1 cellular context compared by ENCODE assay signal in the genomic region with DNA sequence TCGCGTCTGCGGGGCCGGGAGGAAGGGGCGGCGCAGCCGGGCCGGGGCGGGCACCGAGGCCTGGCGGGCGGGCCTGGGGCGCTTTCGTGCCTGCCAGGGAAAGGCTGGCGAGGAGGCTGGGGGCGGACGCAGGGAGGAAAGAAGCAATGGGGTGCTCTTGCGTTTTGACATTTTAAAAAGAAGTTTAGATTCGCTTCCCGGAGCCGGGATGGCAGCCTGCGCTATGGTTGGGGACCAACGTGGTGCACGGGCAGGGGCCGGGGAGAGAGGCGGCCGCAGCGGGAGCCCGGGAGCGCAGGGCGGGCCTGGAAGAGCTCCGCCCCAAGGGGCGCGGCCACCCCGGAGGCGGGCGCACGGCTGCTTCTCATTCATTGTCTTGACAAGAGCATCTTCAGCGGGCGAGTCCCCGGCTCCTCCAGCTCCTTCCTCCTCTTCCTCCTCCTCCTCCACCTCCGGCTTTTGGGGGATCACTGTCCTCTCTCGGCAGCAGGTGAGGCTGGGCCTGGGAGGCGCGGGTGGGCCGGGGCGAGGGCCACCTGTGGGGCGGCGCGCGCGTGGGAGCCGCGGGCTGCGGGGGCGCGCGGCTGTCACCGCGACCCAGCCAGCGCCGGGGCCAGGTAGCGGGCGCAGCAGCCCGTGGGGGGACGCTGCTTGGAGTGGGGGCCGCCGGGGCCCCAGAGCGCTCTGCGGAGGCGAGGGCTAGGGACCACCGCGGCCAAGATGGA.
TF ChIP-seq lines count a peak whose summit lies in the region.

A gene (plus strand): TSS at position 367 of the 725 bp plus-strand sequence. CDS start 1,608 bp downstream, outside the sequence.

TF ChIP-seq in HepG2, 621 proteins besides CTCF, POLR2A, EP300 and RAD21 (continued from another document and continues in another):
- TF ChIP-seq, protein P1, sequence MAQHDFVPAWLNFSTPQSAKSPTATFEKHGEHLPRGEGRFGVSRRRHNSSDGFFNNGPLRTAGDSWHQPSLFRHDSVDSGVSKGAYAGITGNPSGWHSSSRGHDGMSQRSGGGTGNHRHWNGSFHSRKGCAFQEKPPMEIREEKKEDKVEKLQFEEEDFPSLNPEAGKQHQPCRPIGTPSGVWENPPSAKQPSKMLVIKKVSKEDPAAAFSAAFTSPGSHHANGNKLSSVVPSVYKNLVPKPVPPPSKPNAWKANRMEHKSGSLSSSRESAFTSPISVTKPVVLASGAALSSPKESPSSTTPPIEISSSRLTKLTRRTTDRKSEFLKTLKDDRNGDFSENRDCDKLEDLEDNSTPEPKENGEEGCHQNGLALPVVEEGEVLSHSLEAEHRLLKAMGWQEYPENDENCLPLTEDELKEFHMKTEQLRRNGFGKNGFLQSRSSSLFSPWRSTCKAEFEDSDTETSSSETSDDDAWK (CRISPR knock-in tag; IDR thresholded peaks at IDR 0.05), result no peak
- peak; percentile 23; the same call in 1 of the 2 replicates for TF ChIP-seq ZSCAN21 (CRISPR knock-in tag; IDR thresholded peaks at IDR 0.05; ENCODE audit: borderline replicate concordance)
- TF ChIP-seq ZNF253 (CRISPR knock-in tag; IDR thresholded peaks at IDR 0.05; ENCODE audit: borderline replicate concordance), result no peak
- 0 out of 2 replicates have a peak, but pooled peaks have one; percentile 27 for TF ChIP-seq ZNF678 (CRISPR knock-in tag; IDR thresholded peaks at IDR 0.05)
- TF ChIP-seq TAF15 (IDR thresholded peaks at IDR 0.05; ENCODE audit: low read depth, low read length, poor library complexity, severe bottlenecking), result peak; percentile 66
- TF ChIP-seq, protein P2, sequence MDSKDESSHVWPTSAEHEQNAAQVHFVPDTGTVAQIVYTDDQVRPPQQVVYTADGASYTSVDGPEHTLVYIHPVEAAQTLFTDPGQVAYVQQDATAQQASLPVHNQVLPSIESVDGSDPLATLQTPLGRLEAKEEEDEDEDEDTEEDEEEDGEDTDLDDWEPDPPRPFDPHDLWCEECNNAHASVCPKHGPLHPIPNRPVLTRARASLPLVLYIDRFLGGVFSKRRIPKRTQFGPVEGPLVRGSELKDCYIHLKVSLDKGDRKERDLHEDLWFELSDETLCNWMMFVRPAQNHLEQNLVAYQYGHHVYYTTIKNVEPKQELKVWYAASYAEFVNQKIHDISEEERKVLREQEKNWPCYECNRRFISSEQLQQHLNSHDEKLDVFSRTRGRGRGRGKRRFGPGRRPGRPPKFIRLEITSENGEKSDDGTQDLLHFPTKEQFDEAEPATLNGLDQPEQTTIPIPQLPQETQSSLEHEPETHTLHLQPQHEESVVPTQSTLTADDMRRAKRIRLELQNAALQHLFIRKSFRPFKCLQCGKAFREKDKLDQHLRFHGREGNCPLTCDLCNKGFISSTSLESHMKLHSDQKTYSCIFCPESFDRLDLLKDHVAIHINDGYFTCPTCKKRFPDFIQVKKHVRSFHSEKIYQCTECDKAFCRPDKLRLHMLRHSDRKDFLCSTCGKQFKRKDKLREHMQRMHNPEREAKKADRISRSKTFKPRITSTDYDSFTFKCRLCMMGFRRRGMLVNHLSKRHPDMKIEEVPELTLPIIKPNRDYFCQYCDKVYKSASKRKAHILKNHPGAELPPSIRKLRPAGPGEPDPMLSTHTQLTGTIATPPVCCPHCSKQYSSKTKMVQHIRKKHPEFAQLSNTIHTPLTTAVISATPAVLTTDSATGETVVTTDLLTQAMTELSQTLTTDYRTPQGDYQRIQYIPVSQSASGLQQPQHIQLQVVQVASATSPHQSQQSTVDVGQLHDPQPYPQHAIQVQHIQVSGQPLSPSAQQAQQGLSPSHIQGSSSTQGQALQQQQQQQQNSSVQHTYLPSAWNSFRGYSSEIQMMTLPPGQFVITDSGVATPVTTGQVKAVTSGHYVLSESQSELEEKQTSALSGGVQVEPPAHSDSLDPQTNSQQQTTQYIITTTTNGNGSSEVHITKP (CRISPR knock-in tag; IDR thresholded peaks at IDR 0.05; ENCODE audit: low read depth), result no peak
- TF ChIP-seq, protein P3, sequence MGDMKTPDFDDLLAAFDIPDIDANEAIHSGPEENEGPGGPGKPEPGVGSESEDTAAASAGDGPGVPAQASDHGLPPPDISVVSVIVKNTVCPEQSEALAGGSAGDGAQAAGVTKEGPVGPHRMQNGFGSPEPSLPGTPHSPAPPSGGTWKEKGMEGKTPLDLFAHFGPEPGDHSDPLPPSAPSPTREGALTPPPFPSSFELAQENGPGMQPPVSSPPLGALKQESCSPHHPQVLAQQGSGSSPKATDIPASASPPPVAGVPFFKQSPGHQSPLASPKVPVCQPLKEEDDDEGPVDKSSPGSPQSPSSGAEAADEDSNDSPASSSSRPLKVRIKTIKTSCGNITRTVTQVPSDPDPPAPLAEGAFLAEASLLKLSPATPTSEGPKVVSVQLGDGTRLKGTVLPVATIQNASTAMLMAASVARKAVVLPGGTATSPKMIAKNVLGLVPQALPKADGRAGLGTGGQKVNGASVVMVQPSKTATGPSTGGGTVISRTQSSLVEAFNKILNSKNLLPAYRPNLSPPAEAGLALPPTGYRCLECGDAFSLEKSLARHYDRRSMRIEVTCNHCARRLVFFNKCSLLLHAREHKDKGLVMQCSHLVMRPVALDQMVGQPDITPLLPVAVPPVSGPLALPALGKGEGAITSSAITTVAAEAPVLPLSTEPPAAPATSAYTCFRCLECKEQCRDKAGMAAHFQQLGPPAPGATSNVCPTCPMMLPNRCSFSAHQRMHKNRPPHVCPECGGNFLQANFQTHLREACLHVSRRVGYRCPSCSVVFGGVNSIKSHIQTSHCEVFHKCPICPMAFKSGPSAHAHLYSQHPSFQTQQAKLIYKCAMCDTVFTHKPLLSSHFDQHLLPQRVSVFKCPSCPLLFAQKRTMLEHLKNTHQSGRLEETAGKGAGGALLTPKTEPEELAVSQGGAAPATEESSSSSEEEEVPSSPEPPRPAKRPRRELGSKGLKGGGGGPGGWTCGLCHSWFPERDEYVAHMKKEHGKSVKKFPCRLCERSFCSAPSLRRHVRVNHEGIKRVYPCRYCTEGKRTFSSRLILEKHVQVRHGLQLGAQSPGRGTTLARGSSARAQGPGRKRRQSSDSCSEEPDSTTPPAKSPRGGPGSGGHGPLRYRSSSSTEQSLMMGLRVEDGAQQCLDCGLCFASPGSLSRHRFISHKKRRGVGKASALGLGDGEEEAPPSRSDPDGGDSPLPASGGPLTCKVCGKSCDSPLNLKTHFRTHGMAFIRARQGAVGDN (CRISPR knock-in tag; IDR thresholded peaks at IDR 0.05), result peak; percentile 75
- TF ChIP-seq TSC22D2 (CRISPR knock-in tag; IDR thresholded peaks at IDR 0.05; ENCODE audit: borderline replicate concordance), result no peak
- no peak for TF ChIP-seq ZNF589 (CRISPR knock-in tag; conservative IDR thresholded peaks at IDR 0.05)
- TF ChIP-seq ZBTB1 (CRISPR knock-in tag; IDR thresholded peaks at IDR 0.05; ENCODE audit: borderline replicate concordance), result no peak
- TF ChIP-seq, protein P4, sequence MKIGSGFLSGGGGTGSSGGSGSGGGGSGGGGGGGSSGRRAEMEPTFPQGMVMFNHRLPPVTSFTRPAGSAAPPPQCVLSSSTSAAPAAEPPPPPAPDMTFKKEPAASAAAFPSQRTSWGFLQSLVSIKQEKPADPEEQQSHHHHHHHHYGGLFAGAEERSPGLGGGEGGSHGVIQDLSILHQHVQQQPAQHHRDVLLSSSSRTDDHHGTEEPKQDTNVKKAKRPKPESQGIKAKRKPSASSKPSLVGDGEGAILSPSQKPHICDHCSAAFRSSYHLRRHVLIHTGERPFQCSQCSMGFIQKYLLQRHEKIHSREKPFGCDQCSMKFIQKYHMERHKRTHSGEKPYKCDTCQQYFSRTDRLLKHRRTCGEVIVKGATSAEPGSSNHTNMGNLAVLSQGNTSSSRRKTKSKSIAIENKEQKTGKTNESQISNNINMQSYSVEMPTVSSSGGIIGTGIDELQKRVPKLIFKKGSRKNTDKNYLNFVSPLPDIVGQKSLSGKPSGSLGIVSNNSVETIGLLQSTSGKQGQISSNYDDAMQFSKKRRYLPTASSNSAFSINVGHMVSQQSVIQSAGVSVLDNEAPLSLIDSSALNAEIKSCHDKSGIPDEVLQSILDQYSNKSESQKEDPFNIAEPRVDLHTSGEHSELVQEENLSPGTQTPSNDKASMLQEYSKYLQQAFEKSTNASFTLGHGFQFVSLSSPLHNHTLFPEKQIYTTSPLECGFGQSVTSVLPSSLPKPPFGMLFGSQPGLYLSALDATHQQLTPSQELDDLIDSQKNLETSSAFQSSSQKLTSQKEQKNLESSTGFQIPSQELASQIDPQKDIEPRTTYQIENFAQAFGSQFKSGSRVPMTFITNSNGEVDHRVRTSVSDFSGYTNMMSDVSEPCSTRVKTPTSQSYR (CRISPR knock-in tag; IDR thresholded peaks at IDR 0.05; ENCODE audit: borderline replicate concordance), result peak; percentile 24; the same call in 1 of the 2 replicates
- peak; percentile 55; the same call in 1 of the 2 replicates for TF ChIP-seq ESRRA (CRISPR knock-in tag; IDR thresholded peaks at IDR 0.05; ENCODE audit: low read depth)
- peak; percentile 82; the same call in 1 of the 2 replicates for TF ChIP-seq ZSCAN20 (CRISPR knock-in tag; IDR thresholded peaks at IDR 0.05; ENCODE audit: borderline replicate concordance)
- TF ChIP-seq ZIK1 (CRISPR knock-in tag; IDR thresholded peaks at IDR 0.05; ENCODE audit: borderline replicate concordance, low read depth), result no peak
- TF ChIP-seq, protein P5, sequence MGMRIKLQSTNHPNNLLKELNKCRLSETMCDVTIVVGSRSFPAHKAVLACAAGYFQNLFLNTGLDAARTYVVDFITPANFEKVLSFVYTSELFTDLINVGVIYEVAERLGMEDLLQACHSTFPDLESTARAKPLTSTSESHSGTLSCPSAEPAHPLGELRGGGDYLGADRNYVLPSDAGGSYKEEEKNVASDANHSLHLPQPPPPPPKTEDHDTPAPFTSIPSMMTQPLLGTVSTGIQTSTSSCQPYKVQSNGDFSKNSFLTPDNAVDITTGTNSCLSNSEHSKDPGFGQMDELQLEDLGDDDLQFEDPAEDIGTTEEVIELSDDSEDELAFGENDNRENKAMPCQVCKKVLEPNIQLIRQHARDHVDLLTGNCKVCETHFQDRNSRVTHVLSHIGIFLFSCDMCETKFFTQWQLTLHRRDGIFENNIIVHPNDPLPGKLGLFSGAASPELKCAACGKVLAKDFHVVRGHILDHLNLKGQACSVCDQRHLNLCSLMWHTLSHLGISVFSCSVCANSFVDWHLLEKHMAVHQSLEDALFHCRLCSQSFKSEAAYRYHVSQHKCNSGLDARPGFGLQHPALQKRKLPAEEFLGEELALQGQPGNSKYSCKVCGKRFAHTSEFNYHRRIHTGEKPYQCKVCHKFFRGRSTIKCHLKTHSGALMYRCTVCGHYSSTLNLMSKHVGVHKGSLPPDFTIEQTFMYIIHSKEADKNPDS (CRISPR knock-in tag; IDR thresholded peaks at IDR 0.05), result no peak
- no peak for TF ChIP-seq ZNF816 (CRISPR knock-in tag; IDR thresholded peaks at IDR 0.05; ENCODE audit: borderline replicate concordance)
- no peak for TF ChIP-seq ZNF468 (CRISPR knock-in tag; IDR thresholded peaks at IDR 0.05)
- TF ChIP-seq, protein P6, sequence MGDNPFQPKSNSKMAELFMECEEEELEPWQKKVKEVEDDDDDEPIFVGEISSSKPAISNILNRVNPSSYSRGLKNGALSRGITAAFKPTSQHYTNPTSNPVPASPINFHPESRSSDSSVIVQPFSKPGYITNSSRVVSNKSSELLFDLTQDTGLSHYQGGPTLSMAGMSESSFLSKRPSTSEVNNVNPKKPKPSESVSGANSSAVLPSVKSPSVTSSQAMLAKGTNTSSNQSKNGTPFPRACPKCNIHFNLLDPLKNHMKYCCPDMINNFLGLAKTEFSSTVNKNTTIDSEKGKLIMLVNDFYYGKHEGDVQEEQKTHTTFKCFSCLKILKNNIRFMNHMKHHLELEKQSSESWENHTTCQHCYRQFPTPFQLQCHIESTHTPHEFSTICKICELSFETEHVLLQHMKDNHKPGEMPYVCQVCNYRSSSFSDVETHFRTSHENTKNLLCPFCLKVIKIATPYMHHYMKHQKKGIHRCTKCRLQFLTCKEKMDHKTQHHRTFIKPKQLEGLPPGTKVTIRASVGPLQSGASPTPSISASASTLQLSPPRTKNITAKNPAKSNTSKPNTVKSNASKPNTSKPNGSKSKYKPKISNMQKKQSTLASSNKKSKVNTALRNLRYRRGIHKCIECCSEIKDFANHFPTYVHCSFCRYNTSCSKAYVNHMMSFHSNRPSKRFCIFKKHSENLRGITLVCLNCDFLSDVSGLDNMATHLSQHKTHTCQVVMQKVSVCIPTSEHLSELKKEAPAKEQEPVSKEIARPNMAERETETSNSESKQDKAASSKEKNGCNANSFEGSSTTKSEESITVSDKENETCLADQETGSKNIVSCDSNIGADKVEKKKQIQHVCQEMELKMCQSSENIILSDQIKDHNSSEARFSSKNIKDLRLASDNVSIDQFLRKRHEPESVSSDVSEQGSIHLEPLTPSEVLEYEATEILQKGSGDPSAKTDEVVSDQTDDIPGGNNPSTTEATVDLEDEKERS (CRISPR knock-in tag; IDR thresholded peaks at IDR 0.05), result no peak
- no peak for TF ChIP-seq HOXA7 (CRISPR knock-in tag; IDR thresholded peaks at IDR 0.05)
- TF ChIP-seq MIXL1 (CRISPR knock-in tag; IDR thresholded peaks at IDR 0.05), result no peak
- TF ChIP-seq, protein P7, sequence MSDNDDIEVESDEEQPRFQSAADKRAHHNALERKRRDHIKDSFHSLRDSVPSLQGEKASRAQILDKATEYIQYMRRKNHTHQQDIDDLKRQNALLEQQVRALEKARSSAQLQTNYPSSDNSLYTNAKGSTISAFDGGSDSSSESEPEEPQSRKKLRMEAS (IDR thresholded peaks at IDR 0.05), result 0 out of 2 replicates have a peak, but pooled peaks have one; percentile 50
- TF ChIP-seq ZNF703 (CRISPR knock-in tag; IDR thresholded peaks at IDR 0.05; ENCODE audit: borderline replicate concordance), result no peak
- TF ChIP-seq ZNF720 (CRISPR knock-in tag; IDR thresholded peaks at IDR 0.05), result no peak
- TF ChIP-seq ZNF768 (CRISPR knock-in tag; IDR thresholded peaks at IDR 0.05), result no peak
- TF ChIP-seq ZNF10 (CRISPR knock-in tag; IDR thresholded peaks at IDR 0.05; ENCODE audit: borderline replicate concordance, low read depth), result no peak
- TF ChIP-seq, protein P8, sequence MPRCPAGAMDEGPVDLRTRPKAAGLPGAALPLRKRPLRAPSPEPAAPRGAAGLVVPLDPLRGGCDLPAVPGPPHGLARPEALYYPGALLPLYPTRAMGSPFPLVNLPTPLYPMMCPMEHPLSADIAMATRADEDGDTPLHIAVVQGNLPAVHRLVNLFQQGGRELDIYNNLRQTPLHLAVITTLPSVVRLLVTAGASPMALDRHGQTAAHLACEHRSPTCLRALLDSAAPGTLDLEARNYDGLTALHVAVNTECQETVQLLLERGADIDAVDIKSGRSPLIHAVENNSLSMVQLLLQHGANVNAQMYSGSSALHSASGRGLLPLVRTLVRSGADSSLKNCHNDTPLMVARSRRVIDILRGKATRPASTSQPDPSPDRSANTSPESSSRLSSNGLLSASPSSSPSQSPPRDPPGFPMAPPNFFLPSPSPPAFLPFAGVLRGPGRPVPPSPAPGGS (CRISPR knock-in tag; IDR thresholded peaks at IDR 0.05), result peak; percentile 35; the same call in 1 of the 2 replicates
- TF ChIP-seq STAT5B (CRISPR knock-in tag; IDR thresholded peaks at IDR 0.05), result 0 out of 2 replicates have a peak, but pooled peaks have one; percentile 23
- TF ChIP-seq HNRNPH1 (optimal IDR thresholded peaks at IDR 0.05; ENCODE audit: low read depth, low read length), result no peak
- TF ChIP-seq JARID2 (CRISPR knock-in tag; IDR thresholded peaks at IDR 0.05; ENCODE audit: insufficient replicate concordance), result no peak
- TF ChIP-seq SP4 (CRISPR knock-in tag; IDR thresholded peaks at IDR 0.05), result peak; percentile 81; the same call in 1 of the 2 replicates
- 0 out of 2 replicates have a peak, but pooled peaks have one; percentile 3 for TF ChIP-seq STAG1 (CRISPR knock-in tag; IDR thresholded peaks at IDR 0.05)
